ENCODE assay signal across 11 cellular contexts in the genomic region with DNA sequence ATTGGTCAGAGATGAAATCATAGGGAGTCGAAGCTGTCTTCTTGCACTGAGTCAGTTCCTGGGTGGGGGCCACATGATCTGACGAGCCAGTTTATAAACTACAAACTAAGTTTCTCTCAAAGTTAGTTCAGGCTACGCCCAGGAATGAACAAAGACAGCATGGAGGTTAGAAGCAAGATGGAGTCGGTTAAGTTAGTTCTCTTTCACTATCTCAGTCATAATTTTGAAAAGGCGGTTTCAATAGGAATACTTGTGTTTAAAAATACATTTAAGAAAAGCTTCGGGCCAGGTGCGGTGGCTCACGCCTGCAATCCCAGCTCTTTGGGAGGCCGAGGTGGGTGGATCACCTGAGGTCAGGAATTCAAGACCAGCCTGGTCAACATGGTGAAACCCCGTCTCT. TPM values are rescaled to one million over a fixed set of nuclear protein-coding genes. Genes with fewer than 3 reads are reported as not detected.
"Had no signal": no experiment of that assay in that cellular context is flagged by ENCODE, and none has a peak within 500 bp of the region (broad histone marks: within the 10 kb centered on the region; RNA-seq: fewer than 3 reads in every experiment).

No MANE protein-coding gene starts in this region.

RNA-seq across cellular contexts. Expression of gene NYX, which starts 35.9 kb away (rescaled TPM):
- total RNA-seq: PC-3, PC-9, Peyer's patch, Right ventricle myocardium inferior, Right ventricle myocardium superior, RPMI7951, SJCRH30, SJSA1, SK-MEL-5, T-cell had no signal
- polyA plus RNA-seq: SK-N-SH had no signal
